ENCODE assay signal across 9 cellular contexts in the genomic region with DNA sequence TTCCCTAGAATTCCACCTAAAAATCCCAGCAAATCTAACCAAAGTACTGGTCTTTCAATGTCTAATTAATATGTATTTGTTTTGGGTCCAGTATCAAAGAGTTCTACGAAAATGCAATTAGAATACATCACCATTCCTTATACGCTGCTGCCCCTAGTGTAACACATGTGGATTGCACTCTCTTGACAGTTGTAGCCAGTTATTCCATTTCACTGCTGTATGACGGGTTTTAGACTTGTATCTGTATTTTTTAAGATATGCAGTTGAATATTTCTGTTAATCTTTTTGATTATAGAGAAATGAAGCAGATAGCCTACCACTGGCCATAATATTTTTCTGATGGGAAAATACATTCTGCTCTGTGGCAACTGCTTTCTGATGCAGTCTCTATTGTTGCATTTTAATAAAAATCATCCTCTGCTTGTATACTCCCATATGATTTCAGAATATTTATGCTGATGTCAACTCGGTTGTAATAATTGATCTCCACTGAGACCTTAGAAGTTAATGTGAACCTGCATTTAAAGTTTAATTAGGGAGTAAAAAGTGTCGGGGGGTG. TPM values are rescaled to one million over a fixed set of nuclear protein-coding genes. Genes with fewer than 3 reads are reported as not detected.
DNase-seq lines count a peak whose midpoint lies in the region; ATAC-seq, FAIRE-seq and TF ChIP-seq lines count a peak whose summit lies in the region.
"Had no signal": no experiment of that assay in that cellular context is flagged by ENCODE, and none has a peak within 500 bp of the region (broad histone marks: within the 10 kb centered on the region; RNA-seq: fewer than 3 reads in every experiment).

No MANE protein-coding gene starts in this region.

- H3K9me3 ChIP-seq in pancreas = no peaks in the 10 kb centered on the region

- H3K9me3 Mint-ChIP-seq in activated T-cell treated with anti-CD3 and anti-CD28 coated beads, Interleukin-2, amount 50 U/mL, for 4 hours = no peaks in the 10 kb centered on the region

- H3K27ac ChIP-seq in pancreas = no peak overlapping the region

- H3K27me3 Mint-ChIP-seq in activated T-cell treated with anti-CD3 and anti-CD28 coated beads, Interleukin-2, amount 50 U/mL, for 4 hours (ENCODE audit: low read depth) = no peaks in the 10 kb centered on the region

- DNase-seq in NCI-H1105 treated with DMSO at 0.1 percent for 48 hours (lab: John Stamatoyannopoulos, UW) = peak; percentile 56
- no peak for DNase-seq in NCI-H1105 (lab: John Stamatoyannopoulos, UW)
- DNase-seq in NCI-H2107 treated with DMSO at 0.1 percent for 48 hours (lab: John Stamatoyannopoulos, UW; ENCODE audit: unreplicated experiment) = peak; percentile 7
- DNase-seq in activated T-cell treated with anti-CD3 and anti-CD28 coated beads, Interleukin-2, amount 50 U/mL, for 4 hours = no peak
- peak; percentile 12 to 53 for DNase-seq in foreskin fibroblast
- peak in 1 of 6 donors; percentile 37 for DNase-seq in pancreas

- FAIRE-seq in pancreas (lab: Jason Lieb, UNC) = peak; percentile 95

- peaks cover 0 to 10% (median 0%) of the 10 kb centered on the region in 4 donors for H3K27me3 ChIP-seq in pancreas

- peaks cover 19% of the 10 kb centered on the region for H3K4me1 Mint-ChIP-seq in activated T-cell treated with anti-CD3 and anti-CD28 coated beads, Interleukin-2, amount 50 U/mL, for 4 hours (ENCODE audit: low read depth)

- TF ChIP-seq CTCF in foreskin fibroblast (IDR thresholded peaks at IDR 0.05; ENCODE audit: low read depth, low read length) = peak; percentile 63
- peak; percentile 46 to 82 (median 76) for TF ChIP-seq CTCF in pancreas (IDR thresholded peaks at IDR 0.05)

- no peaks in the 10 kb centered on the region for H3K4me1 ChIP-seq in pancreas

- peak; percentile 59 for ATAC-seq in GM21515 (IDR thresholded peaks at IDR 0.05; ENCODE audit: unreplicated experiment)
- ATAC-seq in activated T-cell treated with anti-CD3 and anti-CD28 coated beads, Interleukin-2, amount 50 U/mL, for 4 hours = peak; percentile 58 to 70
- peak; percentile 68 to 93 (median 92) for ATAC-seq in pancreas
- no peak for ATAC-seq in HG02642 (IDR thresholded peaks at IDR 0.05; ENCODE audit: poor library complexity, unreplicated experiment)

- H3K4me3 ChIP-seq in foreskin fibroblast (ENCODE audit: low read depth in 1 of 2, low read length in 2 of 2) = no peak overlapping the region
- no peak overlapping the region for H3K4me3 ChIP-seq in pancreas

- no peaks in the 10 kb centered on the region for H3K36me3 ChIP-seq in pancreas

- 18 to 19% methylated on average over 5 of the region's 5 CpGs for WGBS in pancreas, 2 donors

- intact Hi-C loops in pancreas (cut with DNase I) = no loop called here

- H3K36me3 Mint-ChIP-seq in activated T-cell treated with anti-CD3 and anti-CD28 coated beads, Interleukin-2, amount 50 U/mL, for 4 hours (ENCODE audit: insufficient read depth) = no peaks in the 10 kb centered on the region

- H3K4me3 Mint-ChIP-seq in activated T-cell treated with anti-CD3 and anti-CD28 coated beads, Interleukin-2, amount 50 U/mL, for 4 hours = peak overlapping the region; percentile 67

RNA-seq across cellular contexts. Expression of a gene that starts 17.1 kb away (rescaled TPM):
- total RNA-seq in activated T-cell treated with anti-CD3 and anti-CD28 coated beads, Interleukin-2, amount 50 U/mL, for 4 hours = under 1 TPM in 1 of 3 donors, not detected in 2; 0.61 TPM
- total RNA-seq in pancreas = not detected
- polyA plus RNA-seq in pancreas = under 1 TPM in 1 of 2 donors, not detected in 1; 0.54 TPM
- total RNA-seq: temporal lobe had no signal

RNA-seq across cellular contexts. Expression of a gene that starts 27.0 kb away (rescaled TPM):
- total RNA-seq in activated T-cell treated with anti-CD3 and anti-CD28 coated beads, Interleukin-2, amount 50 U/mL, for 4 hours = not detected
- under 1 TPM; 0.14 to 0.97 (median 0.30) TPM for total RNA-seq in pancreas
- under 1 TPM; 0.15 to 0.70 TPM for polyA plus RNA-seq in pancreas

RNA-seq across cellular contexts. Expression of a gene that starts 31.0 kb away (rescaled TPM):
- not detected for total RNA-seq in activated T-cell treated with anti-CD3 and anti-CD28 coated beads, Interleukin-2, amount 50 U/mL, for 4 hours
- total RNA-seq in pancreas = not detected
- polyA plus RNA-seq in pancreas = under 1 TPM in 1 of 2 donors, not detected in 1; 0.28 TPM
- total RNA-seq: temporal lobe had no signal

RNA-seq across cellular contexts. Expression of a gene that starts 57.6 kb away (rescaled TPM):
- 10 to 100 TPM; 35.1 to 40.5 (median 36.4) TPM for total RNA-seq in activated T-cell treated with anti-CD3 and anti-CD28 coated beads, Interleukin-2, amount 50 U/mL, for 4 hours
- 1 to 10 TPM; 3.5 to 8.6 (median 5.8) TPM for total RNA-seq in pancreas
- polyA plus RNA-seq in pancreas = 1 to 10 TPM; 4.5 to 8.0 TPM

Comparison
In these comparisons a context has a peak if more than half of its experiments do, and no peak if none do; other contexts are left out.
1. DNase-seq: peak in NCI-H1105 treated with DMSO at 0.1 percent for 48 hours (single experiment), NCI-H2107 treated with DMSO at 0.1 percent for 48 hours (single experiment) and foreskin fibroblast (2 of 2); none in NCI-H1105 (single experiment) and activated T-cell treated with anti-CD3 and anti-CD28 coated beads, Interleukin-2, amount 50 U/mL, for 4 hours (single experiment).